1 cellular context compared by ENCODE assay signal in genomic region chr13:56338421-56338820, GRCh38.
TF ChIP-seq lines count a peak whose summit lies in the region.

No MANE protein-coding gene starts in this region.

TF ChIP-seq in GM23338, 12 proteins besides CTCF, POLR2A, EP300 and RAD21 (continued from another document):
- TF ChIP-seq ETS1 (IDR thresholded peaks at IDR 0.05), result no peak
- TF ChIP-seq ZNF462 (CRISPR knock-in tag; IDR thresholded peaks at IDR 0.05), result no peak
- TF ChIP-seq JUNB (IDR thresholded peaks at IDR 0.05; ENCODE audit: unreplicated experiment), result no peak
- no peak for TF ChIP-seq EZH2phosphoT487 (IDR thresholded peaks at IDR 0.05; ENCODE audit: unreplicated experiment)
- no peak for TF ChIP-seq ZNF331 (CRISPR knock-in tag; IDR thresholded peaks at IDR 0.05; ENCODE audit: low read depth)
- no peak for TF ChIP-seq REST (IDR thresholded peaks at IDR 0.05; ENCODE audit: unreplicated experiment)
- no peak for TF ChIP-seq STAT1 (IDR thresholded peaks at IDR 0.05; ENCODE audit: unreplicated experiment)
- TF ChIP-seq EZH2 (IDR thresholded peaks at IDR 0.05; ENCODE audit: low read depth, unreplicated experiment), result no peak
